Comparison of ENCODE assay signal across 28 cellular contexts in the genomic region with DNA sequence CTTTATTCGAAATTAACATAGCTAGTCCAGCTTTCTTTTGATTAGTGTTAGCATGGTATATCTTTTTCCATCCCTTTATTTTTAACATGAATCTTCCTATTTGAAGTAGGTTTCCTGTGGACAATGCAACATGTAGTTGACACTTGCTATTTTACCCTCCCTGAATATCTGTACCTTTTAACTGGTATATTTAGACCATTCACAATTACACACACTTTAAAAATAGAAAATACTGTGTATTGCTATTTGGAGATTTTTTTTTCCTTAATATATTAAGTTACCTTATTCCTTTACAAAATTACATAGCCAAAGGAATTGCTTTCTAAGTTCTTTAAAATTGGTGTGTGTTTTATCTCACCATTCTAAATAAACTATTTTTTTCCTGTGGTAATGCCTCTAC.
"Had no signal": no experiment of that assay in that cellular context is flagged by ENCODE, and none has a peak within 500 bp of the region (broad histone marks: within the 10 kb centered on the region; RNA-seq: fewer than 3 reads in every experiment).

No MANE protein-coding gene starts in this region.

- H3K27ac ChIP-seq: epithelial cell of prostate, gastroesophageal sphincter, heart right ventricle, left ventricle myocardium inferior, lower lobe of right lung, neutrophil, pancreas, skin epidermis, transverse colon, upper lobe of right lung, uterus had no signal

- H3K27me3 ChIP-seq: gastroesophageal sphincter, heart right ventricle, neutrophil, pancreas, spleen, transverse colon, upper lobe of right lung, uterus had no signal

- H3K9me3 ChIP-seq: gastroesophageal sphincter, left ventricle myocardium inferior, lower lobe of right lung, mucosa of descending colon, neutrophil, pancreas, transverse colon, upper lobe of right lung, uterus had no signal

- H3K4me1 ChIP-seq: upper lobe of right lung, uterus had no signal

- H3K4me3 ChIP-seq: gastroesophageal sphincter, heart right ventricle, left ventricle myocardium inferior, lower lobe of right lung, mucosa of descending colon, pancreas, skin epidermis, spleen, transverse colon, upper lobe of right lung, uterus had no signal

- DNase-seq: cerebellar nuclear complex; effector CD8-positive, alpha-beta T cell; endodermal cell; foreskin fibroblast; glutamatergic neuron; heart right ventricle; left colon; left ventricle myocardium inferior; lower lobe of right lung; mucosa of descending colon; naive B cell; pancreas; right cardiac atrium; spleen; stimulated activated CD4-positive, alpha-beta T cell treated with anti-CD3 and anti-CD28 coated beads, Interleukin-4, amount 100 ng/mL, for 4 hours; stimulated activated naive CD8-positive, alpha-beta T cell treated with anti-CD3 and anti-CD28 coated beads, Interleukin-15, Interleukin-2, amounts not matched to agents 100 U/mL and 50 U/mL, for 24 hours; transverse colon; upper lobe of right lung; uterus had no signal

- H3K36me3 ChIP-seq: gastroesophageal sphincter, heart right ventricle, left ventricle myocardium inferior, lower lobe of right lung, neutrophil, pancreas, transverse colon, upper lobe of right lung, uterus had no signal

- FAIRE-seq: colon, islet of Langerhans, pancreas had no signal

- ATAC-seq: esophagus mucosa; gastroesophageal sphincter; left colon; lower lobe of right lung; mucosa of descending colon; natural killer cell treated with Interleukin-12 subunit alpha and Interleukin-12 subunit beta and Interleukin-15 and Interleukin-18, amount 100 ng/mL, for 72 hours; right cardiac atrium; stimulated activated memory B cell treated with anti-CD40 and anti-IgM and Interleukin-4, amounts not matched to agents 10 μg/mL and 1 μg/mL and 100 μg/mL, for 72 hours; stimulated activated naive CD8-positive, alpha-beta T cell treated with anti-CD3 and anti-CD28 coated beads, Interleukin-15, Interleukin-2, amounts not matched to agents 100 U/mL and 50 U/mL, for 24 hours; upper lobe of right lung had no signal
